In the genomic region with DNA sequence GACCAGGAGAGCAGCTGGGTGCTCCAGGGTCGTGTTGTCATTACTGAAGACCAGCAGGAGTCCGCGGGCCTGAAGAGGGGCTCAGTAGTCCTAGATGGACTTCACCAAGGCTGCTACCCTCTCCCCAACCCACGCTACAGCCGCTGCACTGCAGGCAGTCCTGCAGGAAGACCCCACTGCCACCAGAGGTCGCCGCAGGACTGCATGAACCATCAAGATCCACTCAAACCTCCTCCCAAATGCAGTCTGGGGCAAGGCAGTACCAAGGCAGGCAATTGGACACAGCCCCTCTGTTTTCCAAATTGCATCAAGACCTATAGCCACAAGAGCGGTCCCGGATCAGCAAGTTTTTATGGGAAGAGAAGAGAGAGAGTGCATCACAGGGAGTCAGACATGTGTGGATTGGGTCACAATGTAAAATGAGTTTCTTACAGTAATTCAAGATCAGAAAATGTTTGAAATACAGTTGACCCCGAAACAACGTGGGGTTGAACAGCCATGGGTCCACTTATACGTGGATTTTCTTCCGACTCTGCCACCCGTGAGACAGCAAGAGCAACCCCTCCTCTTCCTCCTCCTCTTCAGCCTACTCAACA, we compare ENCODE assay signal across 8 cellular contexts. TPM values are rescaled to one million over a fixed set of nuclear protein-coding genes. Genes with fewer than 3 reads are reported as not detected.
DNase-seq lines count a peak whose midpoint lies in the region; ATAC-seq, FAIRE-seq and TF ChIP-seq lines count a peak whose summit lies in the region.

No MANE protein-coding gene starts in this region.

- H3K4me2 ChIP-seq in astrocyte (ENCODE audit: low read length) (no peak overlapping the region), hepatocyte (no peak overlapping the region)

- peaks cover 40% of the 10 kb centered on the region for H3K36me3 Mint-ChIP-seq in astrocyte (ENCODE audit: low read depth, unreplicated experiment)

- WGBS in hepatocyte (ENCODE audit: low lambda C conversion rate, missing lambda C conversion rate), result 28% methylated on average over 14 of the region's 14 CpGs
- 21 to 28% (median 25%) methylated on average over 14 of the region's 14 CpGs for WGBS in small intestine, 3 donors

- TF ChIP-seq CTCF in astrocyte (IDR thresholded peaks at IDR 0.05; ENCODE audit: insufficient read depth, low read depth, low read length) (peak; percentile 98), hepatocyte (IDR thresholded peaks at IDR 0.05; ENCODE audit: poor library complexity) (peak; percentile 97)

- H3K9me2 ChIP-seq in hepatocyte (replicated peaks; ENCODE audit: insufficient read depth), result no peaks in the 10 kb centered on the region

- peaks cover 2% of the 10 kb centered on the region for H3K9me3 Mint-ChIP-seq in astrocyte (ENCODE audit: unreplicated experiment)

- H3K27me3 ChIP-seq in astrocyte (ENCODE audit: insufficient read depth, low read length) (no peaks in the 10 kb centered on the region), hepatocyte (no peaks in the 10 kb centered on the region), small intestine (ENCODE audit: control insufficient read depth in 2 of 2, insufficient read depth in 2 of 2, low read length in 2 of 2) (no peaks in the 10 kb centered on the region)

- H3K79me2 ChIP-seq in astrocyte (ENCODE audit: insufficient read depth, low read length) (no peaks in the 10 kb centered on the region), hepatocyte (no peaks in the 10 kb centered on the region)

- no peaks in the 10 kb centered on the region for H3K27me3 Mint-ChIP-seq in astrocyte (ENCODE audit: low read depth, unreplicated experiment)

- peaks cover 6% of the 10 kb centered on the region for H3K4me1 Mint-ChIP-seq in astrocyte (ENCODE audit: low read depth, unreplicated experiment)

- H4K20me1 ChIP-seq in astrocyte (ENCODE audit: insufficient read depth, low read length) (peaks cover 2% of the 10 kb centered on the region), hepatocyte (ENCODE audit: insufficient read depth, poor library complexity, severe bottlenecking) (no peaks in the 10 kb centered on the region)

- H2AFZ ChIP-seq in astrocyte (ENCODE audit: low read depth, low read length) (no peak overlapping the region), hepatocyte (no peak overlapping the region)

- H3K9ac ChIP-seq in astrocyte (ENCODE audit: low read length), result no peak overlapping the region

- H3K9me3 ChIP-seq in astrocyte (ENCODE audit: insufficient read depth, low read depth, low read length) (no peaks in the 10 kb centered on the region), hepatocyte (ENCODE audit: low read depth) (no peaks in the 10 kb centered on the region), small intestine (ENCODE audit: control insufficient read depth, low read depth) (no peaks in the 10 kb centered on the region)

- H3K4me3 ChIP-seq in astrocyte (ENCODE audit: insufficient read depth, low read depth, low read length) (no peak overlapping the region), hepatocyte (no peak overlapping the region), small intestine (ENCODE audit: low read depth in 1 of 2, low read length in 2 of 2) (no peak overlapping the region)

- no peak overlapping the region for H3K4me3 Mint-ChIP-seq in astrocyte (ENCODE audit: unreplicated experiment)

- peak; percentile 52 for ATAC-seq in HG02610 (IDR thresholded peaks at IDR 0.05; ENCODE audit: unreplicated experiment)

- peaks cover 9% of the 10 kb centered on the region for H3K4me1 ChIP-seq in astrocyte (ENCODE audit: insufficient read depth, low read length)
- H3K4me1 ChIP-seq in hepatocyte (ENCODE audit: insufficient read depth), result no peaks in the 10 kb centered on the region
- no peaks in the 10 kb centered on the region for H3K4me1 ChIP-seq in small intestine (ENCODE audit: control insufficient read depth in 2 of 2, insufficient read depth in 1 of 2, low read depth in 1 of 2, low read length in 1 of 2)

- no peak overlapping the region for H3K27ac Mint-ChIP-seq in astrocyte (ENCODE audit: unreplicated experiment)

- H3K27ac ChIP-seq in astrocyte (ENCODE audit: low read depth, low read length) (no peak overlapping the region), hepatocyte (no peak overlapping the region), small intestine (ENCODE audit: low read depth in 1 of 2, low read length in 1 of 2) (no peak overlapping the region)

- H3K36me3 ChIP-seq in astrocyte (ENCODE audit: insufficient read depth, low read length) (peaks cover 35% of the 10 kb centered on the region), hepatocyte (replicated peaks; ENCODE audit: insufficient read depth, low read depth) (no peaks in the 10 kb centered on the region), small intestine (ENCODE audit: control insufficient read depth in 2 of 2, insufficient read depth in 2 of 2, low read length in 2 of 2) (no peaks in the 10 kb centered on the region)

- no peak for FAIRE-seq in astrocyte (lab: Jason Lieb, UNC)
- FAIRE-seq in small intestine (lab: Jason Lieb, UNC), result no peak

- peak; percentile 67 to 81 for DNase-seq in NCI-H524 (lab: John Stamatoyannopoulos, UW)
- DNase-seq in NCI-H524 treated with DMSO at 0.1 percent for 48 hours (lab: John Stamatoyannopoulos, UW), result no peak
- DNase-seq in NCI-H1105 (lab: John Stamatoyannopoulos, UW), result peak; percentile 66
- peak; percentile 31 for DNase-seq in T-helper 22 cell (ENCODE audit: low read depth)
- DNase-seq in astrocyte (ENCODE audit: low read depth), result peak; percentile 41
- DNase-seq in hepatocyte (ENCODE audit: low spot score), result peak; percentile 83
- peak; percentile 61 for DNase-seq in small intestine

RNA-seq across cellular contexts. Expression of gene DZIP1L, which starts 46.7 kb away (rescaled TPM):
- total RNA-seq in astrocyte (19.0 and 19.8 TPM in 2 replicates), hepatocyte (7.5 and 15.7 TPM in 2 replicates)
- polyA plus RNA-seq in hepatocyte (4.0 and 12.8 TPM in 2 replicates), small intestine (1 to 10 TPM in 1 of 3 donors, under 1 TPM in 2; 0.27 to 1.0 (median 0.45) TPM)

RNA-seq across cellular contexts. Expression of gene CLDN18, which starts 58.7 kb away (rescaled TPM):
- total RNA-seq in astrocyte (not detected in 2 replicates), hepatocyte (73.0 and 91.5 TPM in 2 replicates)
- polyA plus RNA-seq in hepatocyte (25.7 and 36.4 TPM in 2 replicates), small intestine (1 to 10 TPM in 1 of 3 donors, under 1 TPM in 2; 0.27 to 2.7 (median 0.45) TPM)

Comparison
In these comparisons a context has a peak if more than half of its experiments do, and no peak if none do; other contexts are left out.
1. RNA of gene CLDN18, which starts 58.7 kb away (total RNA-seq): 73.0 to 91.5 TPM in hepatocyte; not detected in astrocyte; every median in the first group is over 10 times any median in the second.